Comparison of ENCODE assay signal across 29 cellular contexts in the genomic region with DNA sequence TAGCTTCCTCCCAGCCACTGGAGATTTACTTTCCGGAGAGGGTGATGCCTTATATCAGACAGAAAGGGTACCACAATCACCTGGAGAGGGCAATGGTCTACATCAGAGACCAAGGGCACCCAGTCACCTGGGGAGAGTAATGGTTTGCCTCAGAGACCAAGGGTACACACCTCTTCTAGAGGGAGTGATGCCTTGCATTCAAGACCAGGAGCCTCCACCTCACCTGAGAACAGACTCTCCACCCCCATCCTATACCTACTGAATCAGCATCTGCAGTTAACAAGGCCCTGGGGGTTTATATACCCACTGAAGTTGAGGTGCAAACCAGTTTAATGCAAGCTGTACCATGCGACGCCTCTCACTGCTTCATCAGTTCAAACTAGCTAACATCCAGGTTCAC.
"Had no signal": no experiment of that assay in that cellular context is flagged by ENCODE, and none has a peak within 500 bp of the region (broad histone marks: within the 10 kb centered on the region; RNA-seq: fewer than 3 reads in every experiment).

No MANE protein-coding gene starts in this region.

- H3K36me3 ChIP-seq: adrenal gland, neural progenitor cell, thyroid gland had no signal

- H3K9me3 Mint-ChIP-seq: activated CD4-positive, alpha-beta memory T cell treated with anti-CD3 and anti-CD28 coated beads for 36 hours; activated CD4-positive, alpha-beta T cell treated with anti-CD3 and anti-CD28 coated beads, Interleukin-2, amount 10 ng/mL, durations not matched to agents 24 days and 14 days; activated naive CD4-positive, alpha-beta T cell treated with anti-CD3 and anti-CD28 coated beads for 36 hours; activated T-helper 1 cell treated with anti-CD3 and anti-CD28 coated beads, Interleukin-12 subunit alpha, Interleukin-12 subunit beta, Interleukin-2, Interleukin-4 antibody, amounts not matched to agents 30 ng/mL and 10 ng/mL and 1 ng/mL, durations not matched to agents 14 hours and 24 hours and 36 hours; brain; neural progenitor cell; stimulated activated naive CD8-positive, alpha-beta T cell treated with anti-CD3 and anti-CD28 coated beads, Interleukin-15, Interleukin-2, amounts not matched to agents 100 ng/mL and 50 ng/mL, for 24 hours had no signal

- H3K4me1 Mint-ChIP-seq: activated CD4-positive, alpha-beta T cell treated with anti-CD3 and anti-CD28 coated beads, Interleukin-2, amount 10 ng/mL, durations not matched to agents 24 days and 14 days; activated naive CD8-positive, alpha-beta T cell treated with anti-CD3 and anti-CD28 coated beads for 36 hours; brain; immature natural killer cell; memory B cell; natural killer cell had no signal

- H3K4me3 ChIP-seq: adrenal gland, coronary artery, dorsolateral prefrontal cortex, neural progenitor cell, thyroid gland had no signal

- H2AFZ ChIP-seq: neural progenitor cell had no signal

- H3K9ac ChIP-seq: neural progenitor cell had no signal

- H3K27me3 Mint-ChIP-seq: activated CD4-positive, alpha-beta memory T cell treated with anti-CD3 and anti-CD28 coated beads for 36 hours; activated CD4-positive, alpha-beta T cell treated with anti-CD3 and anti-CD28 coated beads, Interleukin-2, amount 10 ng/mL, durations not matched to agents 24 days and 14 days; activated naive CD8-positive, alpha-beta T cell treated with anti-CD3 and anti-CD28 coated beads for 36 hours; memory B cell; stimulated activated naive CD8-positive, alpha-beta T cell treated with anti-CD3 and anti-CD28 coated beads, Interleukin-15, Interleukin-2, amounts not matched to agents 100 ng/mL and 50 ng/mL, for 24 hours had no signal

- H3K27ac Mint-ChIP-seq: activated CD4-positive, alpha-beta memory T cell treated with anti-CD3 and anti-CD28 coated beads for 36 hours; activated CD4-positive, alpha-beta T cell treated with anti-CD3 and anti-CD28 coated beads, Interleukin-2, amount 10 ng/mL, durations not matched to agents 24 days and 14 days; activated naive CD4-positive, alpha-beta T cell treated with anti-CD3 and anti-CD28 coated beads for 36 hours; activated naive CD8-positive, alpha-beta T cell treated with anti-CD3 and anti-CD28 coated beads for 36 hours; activated T-helper 1 cell treated with anti-CD3 and anti-CD28 coated beads, Interleukin-12 subunit alpha, Interleukin-12 subunit beta, Interleukin-2, Interleukin-4 antibody, amounts not matched to agents 30 ng/mL and 10 ng/mL and 1 ng/mL, durations not matched to agents 14 hours and 24 hours and 36 hours; brain; immature natural killer cell; memory B cell; natural killer cell; neural progenitor cell; stimulated activated naive CD8-positive, alpha-beta T cell treated with anti-CD3 and anti-CD28 coated beads, Interleukin-15, Interleukin-2, amounts not matched to agents 100 ng/mL and 50 ng/mL, for 24 hours had no signal

- H3K27ac ChIP-seq: adrenal gland, coronary artery, dorsolateral prefrontal cortex, neural progenitor cell, thyroid gland had no signal

- H3K4me1 ChIP-seq: adrenal gland, thyroid gland had no signal

- H3K9me3 ChIP-seq: adrenal gland, thyroid gland had no signal

- H3K27me3 ChIP-seq: adrenal gland, neural progenitor cell, thyroid gland had no signal

- H3K4me2 ChIP-seq: neural progenitor cell had no signal

- H3K4me3 Mint-ChIP-seq: activated CD4-positive, alpha-beta memory T cell treated with anti-CD3 and anti-CD28 coated beads for 36 hours; activated CD4-positive, alpha-beta T cell treated with anti-CD3 and anti-CD28 coated beads, Interleukin-2, amount 10 ng/mL, durations not matched to agents 24 days and 14 days; activated naive CD4-positive, alpha-beta T cell treated with anti-CD3 and anti-CD28 coated beads for 36 hours; activated naive CD8-positive, alpha-beta T cell treated with anti-CD3 and anti-CD28 coated beads for 36 hours; activated T-helper 1 cell treated with anti-CD3 and anti-CD28 coated beads, Interleukin-12 subunit alpha, Interleukin-12 subunit beta, Interleukin-2, Interleukin-4 antibody, amounts not matched to agents 30 ng/mL and 10 ng/mL and 1 ng/mL, durations not matched to agents 14 hours and 24 hours and 36 hours; brain; immature natural killer cell; memory B cell; natural killer cell; neural progenitor cell; stimulated activated naive CD8-positive, alpha-beta T cell treated with anti-CD3 and anti-CD28 coated beads, Interleukin-15, Interleukin-2, amounts not matched to agents 100 ng/mL and 50 ng/mL, for 24 hours had no signal

- DNase-seq: activated CD4-positive, alpha-beta memory T cell treated with anti-CD3 and anti-CD28 coated beads for 36 hours; activated CD4-positive, alpha-beta T cell treated with anti-CD3 and anti-CD28 coated beads, Interleukin-2, amount 10 ng/mL, durations not matched to agents 24 days and 14 days; activated CD4-positive, CD25-positive, alpha-beta regulatory T cell treated with anti-CD3 and anti-CD28 coated beads, Interleukin-2, amount 50 U/mL, for 72 hours; activated CD8-positive, alpha-beta memory T cell treated with anti-CD3 and anti-CD28 coated beads, Interleukin-2, amount 50 U/mL, for 4 hours; activated effector memory CD4-positive, alpha-beta T cell treated with anti-CD3 and anti-CD28 coated beads, Interleukin-2, amount 50 U/mL, for 16 hours; activated naive CD4-positive, alpha-beta T cell treated with anti-CD3 and anti-CD28 coated beads for 36 hours; activated naive CD8-positive, alpha-beta T cell treated with anti-CD3 and anti-CD28 coated beads for 36 hours; activated T-cell treated with anti-CD3 and anti-CD28 coated beads, Interleukin-2, amount 50 U/mL, for 1 hour; adrenal gland; aorta; dorsolateral prefrontal cortex; effector memory CD4-positive, alpha-beta T cell; head of caudate nucleus; hypothalamus; immature natural killer cell; midbrain; natural killer cell; posterior cingulate gyrus; right cardiac atrium; stimulated activated CD4-positive, alpha-beta T cell treated with anti-CD3 and anti-CD28 coated beads, Interleukin-2, amount 100 ng/mL, for 48 hours; substantia nigra; T-helper 2 cell; thyroid gland had no signal

- ATAC-seq: natural killer cell, right cardiac atrium had no signal

- H3K36me3 Mint-ChIP-seq: activated CD4-positive, alpha-beta memory T cell treated with anti-CD3 and anti-CD28 coated beads for 36 hours; activated naive CD8-positive, alpha-beta T cell treated with anti-CD3 and anti-CD28 coated beads for 36 hours; brain; immature natural killer cell; memory B cell; natural killer cell; neural progenitor cell had no signal
